9 cellular contexts compared by ENCODE assay signal in genomic region chr5:140356878-140357730, GRCh38. TPM values are rescaled to one million over a fixed set of nuclear protein-coding genes. Genes with fewer than 3 reads are reported as not detected.
A peak's percentile ranks its signal among the peaks of the same experiment; 100 is the strongest.
DNase-seq lines count a peak whose midpoint lies in the region; ATAC-seq lines count a peak whose summit lies in the region.
"Had no signal": no experiment of that assay in that cellular context is flagged by ENCODE, and none has a peak within 500 bp of the region (broad histone marks: within the 10 kb centered on the region; RNA-seq: fewer than 3 reads in every experiment).

No MANE protein-coding gene starts in this region.

- H3K27ac ChIP-seq in caudate nucleus (ENCODE audit: low read depth, low read length), result peak overlapping the region; percentile 92
- H3K27ac ChIP-seq: epithelial cell of prostate had no signal

- peak; percentile 34 for ATAC-seq in HG03095 (IDR thresholded peaks at IDR 0.05; ENCODE audit: unreplicated experiment)
- ATAC-seq in sciatic nerve, result peak; percentile 3

- DNase-seq in SIG-M5 treated with dmso at 0.1 percent for 504 hours (lab: John Stamatoyannopoulos, UW; ENCODE audit: unreplicated experiment), result peak; percentile 14
- no peak for DNase-seq in SIG-M5 (lab: John Stamatoyannopoulos, UW)
- DNase-seq in caudate nucleus (lab: John Stamatoyannopoulos, UW), result peak in 5 of 61 donors; percentile 20 to 63 (median 43)
- DNase-seq in sciatic nerve (ENCODE audit: low spot score), result no peak
- DNase-seq in NCI-H446 treated with DMSO at 0.1 percent for 48 hours (lab: John Stamatoyannopoulos, UW), result no peak
- no peak for DNase-seq in NCI-H1092 (lab: John Stamatoyannopoulos, UW)
- no peak for DNase-seq in HK-2 (ENCODE audit: unreplicated experiment)

- intact Hi-C loops in sciatic nerve (cut with DNase I), result no loop called here

RNA-seq across cellular contexts. Expression of gene SLC4A9, which starts 2.9 kb away (rescaled TPM):
- 0.18 TPM for total RNA-seq in sciatic nerve

RNA-seq across cellular contexts. Expression of gene HBEGF, which starts 10.7 kb away (rescaled TPM):
- total RNA-seq in sciatic nerve, result 21.1 TPM

RNA-seq across cellular contexts. Expression of gene ANKHD1, which starts 44.5 kb away (rescaled TPM):
- total RNA-seq in sciatic nerve, result 144 TPM

RNA-seq across cellular contexts. Expression of gene PFDN1, which starts 54.2 kb away (rescaled TPM):
- 42.7 TPM for total RNA-seq in sciatic nerve
